Comparison of ENCODE assay signal across 8 cellular contexts in the genomic region with DNA sequence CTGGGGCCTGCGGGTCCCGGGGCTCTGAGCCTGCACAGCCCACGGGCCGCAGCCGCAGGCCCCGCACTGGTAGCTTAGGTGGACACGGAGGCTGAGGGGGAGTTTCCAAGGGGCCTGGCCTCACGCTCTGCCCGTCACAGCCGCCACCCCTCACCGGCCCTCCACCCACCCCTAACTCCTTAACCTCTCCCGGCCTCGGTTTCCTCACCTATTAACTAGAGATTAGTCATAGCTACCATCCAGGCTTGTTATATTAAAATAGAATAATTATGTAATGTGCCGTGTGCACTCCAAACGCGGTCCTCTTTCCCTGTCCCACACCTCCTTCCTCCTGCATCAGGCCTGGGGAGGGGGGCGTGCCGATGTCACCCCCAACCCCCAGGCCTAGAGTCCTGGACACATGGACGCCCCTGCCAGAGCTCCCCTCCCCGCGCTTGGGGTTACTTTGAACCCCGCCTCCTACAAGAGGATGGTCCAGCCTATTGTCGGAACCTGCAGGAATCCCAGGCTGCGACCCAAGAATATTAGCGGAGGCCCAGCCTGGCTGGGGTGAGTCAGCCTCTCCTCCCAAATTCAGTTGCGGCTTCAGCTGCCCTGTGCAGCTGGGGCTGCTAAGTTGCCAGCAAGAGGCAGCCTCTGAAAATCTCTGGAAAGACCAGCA. TPM values are rescaled to one million over a fixed set of nuclear protein-coding genes. Genes with fewer than 3 reads are reported as not detected.
DNase-seq lines count a peak whose midpoint lies in the region; ATAC-seq and TF ChIP-seq lines count a peak whose summit lies in the region.

No MANE protein-coding gene starts in this region.

- intact Hi-C loops in activated naive CD4-positive, alpha-beta T cell treated with anti-CD3 and anti-CD28 coated beads for 36 hours (cut with micrococcal nuclease) = loop anchor here (1.0 kb wide), 2 partner anchors 14 to 28 kb away; no protein-coding TSS in a partner anchor

- H3K4me1 ChIP-seq in iPS DF 6.9 (ENCODE audit: control insufficient read depth, insufficient read depth, low read length) (peaks cover 10% of the 10 kb centered on the region), smooth muscle cell (ENCODE audit: low read depth) (peaks cover 13% of the 10 kb centered on the region)

- H2AFZ ChIP-seq in smooth muscle cell (ENCODE audit: low read depth) = no peak overlapping the region

- peak overlapping the region; percentile 88 for H3K9ac ChIP-seq in smooth muscle cell (ENCODE audit: low read depth)

- TF ChIP-seq CTCF in smooth muscle cell (IDR thresholded peaks at IDR 0.05; ENCODE audit: borderline replicate concordance, insufficient read depth, poor library complexity, severe bottlenecking) = no peak

- H3F3A ChIP-seq in smooth muscle cell (ENCODE audit: low read depth) = peaks cover 8% of the 10 kb centered on the region

- H3K27me3 ChIP-seq in iPS DF 6.9 (ENCODE audit: control insufficient read depth, insufficient read depth, low read length) (no peaks in the 10 kb centered on the region), smooth muscle cell (ENCODE audit: low read depth) (no peaks in the 10 kb centered on the region)

- no peaks in the 10 kb centered on the region for H3K79me2 ChIP-seq in smooth muscle cell (ENCODE audit: low read depth)

- no peaks in the 10 kb centered on the region for H3K36me3 Mint-ChIP-seq in activated naive CD4-positive, alpha-beta T cell treated with anti-CD3 and anti-CD28 coated beads for 36 hours (ENCODE audit: low read depth)

- H3K27me3 Mint-ChIP-seq in activated naive CD4-positive, alpha-beta T cell treated with anti-CD3 and anti-CD28 coated beads for 36 hours (ENCODE audit: low read depth) = no peaks in the 10 kb centered on the region

- H3K4me3 Mint-ChIP-seq in activated naive CD4-positive, alpha-beta T cell treated with anti-CD3 and anti-CD28 coated beads for 36 hours = peak overlapping the region; percentile 69

- H3K4me1 Mint-ChIP-seq in activated naive CD4-positive, alpha-beta T cell treated with anti-CD3 and anti-CD28 coated beads for 36 hours (ENCODE audit: low read depth) = peaks cover 67% of the 10 kb centered on the region

- H3K4me2 ChIP-seq in smooth muscle cell = peak overlapping the region; percentile 89

- H3K9me3 Mint-ChIP-seq in activated naive CD4-positive, alpha-beta T cell treated with anti-CD3 and anti-CD28 coated beads for 36 hours = no peaks in the 10 kb centered on the region

- H3K36me3 ChIP-seq in iPS DF 6.9 (ENCODE audit: control insufficient read depth, insufficient read depth, low read length) = no peaks in the 10 kb centered on the region
- no peaks in the 10 kb centered on the region for H3K36me3 ChIP-seq in smooth muscle cell (ENCODE audit: low read depth)

- CTCF ChIA-PET in activated naive CD4-positive, alpha-beta T cell treated with anti-CD3 and anti-CD28 coated beads for 36 hours (lab: Charles Lee) = interaction anchor here (0.7 to 2.4 kb wide), 2 partner anchors 8 to 92 kb away, joined by 3 to 8 read pairs; no protein-coding TSS in a partner anchor

- H3K27ac ChIP-seq in iPS DF 6.9 (ENCODE audit: low read length) = no peak overlapping the region
- H3K27ac ChIP-seq in smooth muscle cell (ENCODE audit: low read depth) = peak overlapping the region; percentile 97

- DNase-seq in activated naive CD4-positive, alpha-beta T cell treated with anti-CD3 and anti-CD28 coated beads for 36 hours = no peak
- DNase-seq in activated naive CD4-positive, alpha-beta T cell (lab: John Stamatoyannopoulos, UW) = no peak
- DNase-seq in amniotic stem cell (lab: John Stamatoyannopoulos, UW) (peak; percentile 58), iPS DF 6.9 (ENCODE audit: low read depth, low spot score) (no peak), smooth muscle cell (lab: John Stamatoyannopoulos, UW; ENCODE audit: unreplicated experiment) (peak; percentile 61), NCI-H2029 treated with DMSO at 0.1 percent for 48 hours (lab: John Stamatoyannopoulos, UW) (no peak), iPS-NIHi7 (ENCODE audit: extremely low spot score) (no peak)

- peak overlapping the region; percentile 91 for H3K27ac Mint-ChIP-seq in activated naive CD4-positive, alpha-beta T cell treated with anti-CD3 and anti-CD28 coated beads for 36 hours

- ATAC-seq in HG03571 (IDR thresholded peaks at IDR 0.05; ENCODE audit: unreplicated experiment) = no peak

- H3K4me3 ChIP-seq in iPS DF 6.9 (ENCODE audit: low read length) (peak overlapping the region; percentile 35; the same call in 1 of the 2 replicates), smooth muscle cell (peak overlapping the region; percentile 47)

- H4K20me1 ChIP-seq in smooth muscle cell (ENCODE audit: low read depth) = no peaks in the 10 kb centered on the region

- no CpG with 5 or more reads among the region's 26 CpGs for WGBS in iPS DF 6.9 (ENCODE audit: insufficient coverage, insufficient read length)
- 33% methylated on average over 26 of the region's 26 CpGs for WGBS in smooth muscle cell (ENCODE audit: low lambda C conversion rate)

- H3K9me3 ChIP-seq in iPS DF 6.9 (ENCODE audit: control insufficient read depth, insufficient read depth, low read length) (no peaks in the 10 kb centered on the region), smooth muscle cell (replicated peaks; ENCODE audit: low read depth) (no peaks in the 10 kb centered on the region)

RNA-seq across cellular contexts. Expression of a gene that starts 17.3 kb away (rescaled TPM):
- 100 to 1,000 TPM; 281 to 290 TPM for total RNA-seq in activated naive CD4-positive, alpha-beta T cell treated with anti-CD3 and anti-CD28 coated beads for 36 hours
- total RNA-seq in smooth muscle cell = 116 and 172 TPM in 2 replicates
- polyA plus RNA-seq in smooth muscle cell = 201 and 310 TPM in 2 replicates

RNA-seq across cellular contexts. Expression of a gene that starts 35.9 kb away (rescaled TPM):
- 10 to 100 TPM; 69.0 to 73.1 TPM for total RNA-seq in activated naive CD4-positive, alpha-beta T cell treated with anti-CD3 and anti-CD28 coated beads for 36 hours
- total RNA-seq in smooth muscle cell = 29.5 and 29.9 TPM in 2 replicates
- 22.6 and 37.8 TPM in 2 replicates for polyA plus RNA-seq in smooth muscle cell

Comparison
In these comparisons a context has a peak if more than half of its experiments do, and no peak if none do; other contexts are left out.
1. DNase-seq: peak in amniotic stem cell (single experiment) and smooth muscle cell (single experiment); none in activated naive CD4-positive, alpha-beta T cell treated with anti-CD3 and anti-CD28 coated beads for 36 hours (single experiment), activated naive CD4-positive, alpha-beta T cell (0 of 4), iPS DF 6.9 (single experiment), NCI-H2029 treated with DMSO at 0.1 percent for 48 hours (single experiment) and iPS-NIHi7 (single experiment).